Comparison of ENCODE assay signal across 10 cellular contexts in the genomic region with DNA sequence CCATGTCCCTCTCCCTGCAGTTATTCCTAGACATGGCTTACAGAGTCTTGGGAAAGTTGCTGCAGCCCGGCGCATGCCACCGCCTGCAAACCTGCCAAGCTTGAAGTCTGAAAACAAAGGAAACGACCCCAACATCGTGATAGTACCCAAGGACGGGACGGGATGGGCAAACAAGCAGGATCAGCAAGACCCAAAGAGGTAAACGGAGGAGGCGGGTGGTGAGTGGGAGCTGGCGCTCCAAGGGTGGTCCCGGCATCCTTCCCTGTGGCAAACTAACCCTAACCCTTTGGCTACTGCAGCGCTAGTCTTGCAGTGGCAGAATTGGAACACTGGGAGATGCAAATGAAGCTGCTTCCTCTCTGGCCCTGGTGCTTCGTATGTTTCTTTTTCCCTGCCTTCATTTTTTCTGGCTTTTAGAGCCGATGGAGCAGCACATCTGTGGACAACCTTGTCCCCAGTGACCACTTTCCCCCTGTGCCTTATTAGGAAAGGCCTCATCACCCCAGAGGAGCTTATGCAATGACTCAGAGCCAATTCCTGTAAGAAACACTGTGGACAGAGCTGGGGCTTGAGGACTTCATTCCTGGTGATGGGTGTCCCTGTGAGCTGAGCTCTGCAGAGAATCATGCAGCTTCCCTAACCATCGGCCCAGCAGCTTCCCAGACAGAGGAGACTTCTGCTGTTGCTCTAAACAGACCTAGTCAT. TPM values are rescaled to one million over a fixed set of nuclear protein-coding genes. Genes with fewer than 3 reads are reported as not detected.
DNase-seq lines count a peak whose midpoint lies in the region; ATAC-seq and TF ChIP-seq lines count a peak whose summit lies in the region.
"Had no signal": no experiment of that assay in that cellular context is flagged by ENCODE, and none has a peak within 500 bp of the region (broad histone marks: within the 10 kb centered on the region; RNA-seq: fewer than 3 reads in every experiment).

No MANE protein-coding gene starts in this region.

- H3K27ac Mint-ChIP-seq in activated CD8-positive, alpha-beta T cell treated with anti-CD3 and anti-CD28 coated beads, Interleukin-2, amount 10 ng/mL, durations not matched to agents 7 days and 5 days: peak overlapping the region; percentile 81
- H3K27ac Mint-ChIP-seq: activated naive CD8-positive, alpha-beta T cell had no signal

- DNase-seq in HCEC 1CT (peak; percentile 95), foreskin fibroblast (peak; percentile 96 to 97), renal cortical epithelial cell (ENCODE audit: low read depth) (peak; percentile 85), NCI-H2081 (lab: John Stamatoyannopoulos, UW) (no peak), HuH-7.5 (ENCODE audit: low spot score) (no peak)
- DNase-seq in activated CD8-positive, alpha-beta T cell treated with anti-CD3 and anti-CD28 coated beads, Interleukin-2, amount 10 ng/mL, durations not matched to agents 7 days and 5 days: no peak

- no peak overlapping the region for H3K4me3 ChIP-seq in foreskin fibroblast (ENCODE audit: low read depth in 1 of 2, low read length in 2 of 2)

- no peaks in the 10 kb centered on the region for H3K27me3 Mint-ChIP-seq in activated CD8-positive, alpha-beta T cell treated with anti-CD3 and anti-CD28 coated beads, Interleukin-2, amount 10 ng/mL, durations not matched to agents 7 days and 5 days (ENCODE audit: low read depth)
- H3K27me3 Mint-ChIP-seq: activated naive CD8-positive, alpha-beta T cell had no signal

- H3K4me1 Mint-ChIP-seq in activated CD8-positive, alpha-beta T cell treated with anti-CD3 and anti-CD28 coated beads, Interleukin-2, amount 10 ng/mL, durations not matched to agents 7 days and 5 days (ENCODE audit: low read depth): peaks cover 43% of the 10 kb centered on the region

- POLR2A ChIA-PET in activated CD8-positive, alpha-beta T cell treated with anti-CD3 and anti-CD28 coated beads, Interleukin-2, amount 10 ng/mL, durations not matched to agents 7 days and 5 days (lab: Charles Lee): interaction anchor here (1.1 kb wide), 1 partner anchor 20 kb away, joined by 3 read pairs; no protein-coding TSS in a partner anchor

- no peak for ATAC-seq in activated CD8-positive, alpha-beta T cell treated with anti-CD3 and anti-CD28 coated beads, Interleukin-2, amount 10 ng/mL, durations not matched to agents 7 days and 5 days
- ATAC-seq in HG03025 (IDR thresholded peaks at IDR 0.05; ENCODE audit: low FRiP score, unreplicated experiment): no peak
- ATAC-seq in HG02588 (IDR thresholded peaks at IDR 0.05; ENCODE audit: unreplicated experiment): no peak
- ATAC-seq: Panc1 had no signal

- no peak for TF ChIP-seq CTCF in foreskin fibroblast (IDR thresholded peaks at IDR 0.05; ENCODE audit: low read depth, low read length)

- H3K9me3 Mint-ChIP-seq in activated CD8-positive, alpha-beta T cell treated with anti-CD3 and anti-CD28 coated beads, Interleukin-2, amount 10 ng/mL, durations not matched to agents 7 days and 5 days (ENCODE audit: insufficient read depth): no peaks in the 10 kb centered on the region

- peaks cover 60% of the 10 kb centered on the region for H3K36me3 Mint-ChIP-seq in activated CD8-positive, alpha-beta T cell treated with anti-CD3 and anti-CD28 coated beads, Interleukin-2, amount 10 ng/mL, durations not matched to agents 7 days and 5 days (ENCODE audit: low read depth)
- H3K36me3 Mint-ChIP-seq: activated naive CD8-positive, alpha-beta T cell had no signal

- CTCF ChIA-PET in activated CD8-positive, alpha-beta T cell treated with anti-CD3 and anti-CD28 coated beads, Interleukin-2, amount 10 ng/mL, durations not matched to agents 7 days and 5 days (lab: Charles Lee): interaction anchor here (1.1 kb wide), 1 partner anchor 83 kb away, joined by 3 read pairs; no protein-coding TSS in a partner anchor

- H3K4me3 Mint-ChIP-seq in activated CD8-positive, alpha-beta T cell treated with anti-CD3 and anti-CD28 coated beads, Interleukin-2, amount 10 ng/mL, durations not matched to agents 7 days and 5 days: no peak overlapping the region
- H3K4me3 Mint-ChIP-seq: activated naive CD8-positive, alpha-beta T cell had no signal

RNA-seq across cellular contexts. Expression of a gene that starts 38.9 kb away (rescaled TPM):
- total RNA-seq in activated CD8-positive, alpha-beta T cell treated with anti-CD3 and anti-CD28 coated beads, Interleukin-2, amount 10 ng/mL, durations not matched to agents 7 days and 5 days: 100 to 1,000 TPM; 215 to 216 TPM
- total RNA-seq in renal cortical epithelial cell: 30.2 and 172 TPM in 2 replicates

Comparison
In these comparisons a context has a peak if more than half of its experiments do, and no peak if none do; other contexts are left out.
1. DNase-seq: peak in HCEC 1CT (single experiment), foreskin fibroblast (2 of 2) and renal cortical epithelial cell (single experiment); none in activated CD8-positive, alpha-beta T cell treated with anti-CD3 and anti-CD28 coated beads, Interleukin-2, amount 10 ng/mL, durations not matched to agents 7 days and 5 days (single experiment), NCI-H2081 (0 of 2) and HuH-7.5 (single experiment).